9 cellular contexts compared by ENCODE assay signal in the genomic region with DNA sequence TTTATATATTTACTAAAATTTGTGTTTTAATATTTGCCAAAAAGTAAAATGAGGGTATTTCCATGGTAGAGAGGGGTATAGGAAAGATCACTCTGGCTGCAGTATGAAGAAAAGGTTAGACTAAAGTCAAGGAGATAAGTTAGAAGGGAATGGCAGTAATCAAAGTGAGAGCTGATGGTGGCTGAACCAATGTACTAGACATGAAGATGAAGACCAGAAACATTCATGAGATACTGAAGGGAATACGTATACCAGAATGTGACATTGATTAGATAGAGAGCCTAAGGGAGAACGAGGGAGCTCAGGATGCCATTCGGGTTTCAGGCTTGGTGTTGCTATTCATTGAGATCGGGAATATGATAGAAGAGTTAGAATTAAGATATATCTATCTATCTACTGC. TPM values are rescaled to one million over a fixed set of nuclear protein-coding genes. Genes with fewer than 3 reads are reported as not detected.
"Had no signal": no experiment of that assay in that cellular context is flagged by ENCODE, and none has a peak within 500 bp of the region (broad histone marks: within the 10 kb centered on the region; RNA-seq: fewer than 3 reads in every experiment).

No MANE protein-coding gene starts in this region.

- FAIRE-seq: G401.6, GM12878, GM12891, GM12892, GM18507, GM19239 had no signal

- ATAC-seq: GM12878 had no signal

- DNase-seq: GDM1, GF-D8 had no signal

- H3K4me3 ChIP-seq: GM12878 had no signal

RNA-seq across cellular contexts. Expression of gene SEPTIN14, which starts 32.5 kb away (rescaled TPM):
- total RNA-seq: G401, GM12878 had no signal
